ENCODE assay signal across 8 cellular contexts in genomic region chr19:58400916-58401824, GRCh38. TPM values are rescaled to one million over a fixed set of nuclear protein-coding genes. Genes with fewer than 3 reads are reported as not detected.
DNase-seq lines count a peak whose midpoint lies in the region; ATAC-seq and TF ChIP-seq lines count a peak whose summit lies in the region.

No MANE protein-coding gene starts in this region.

- peak overlapping the region; percentile 47 for H4K91ac ChIP-seq in trophoblast cell (ENCODE audit: low read depth, low read length)

- TF ChIP-seq CTCF in GM12874 (IDR thresholded peaks at IDR 0.05; ENCODE audit: insufficient read depth, low read depth, low read length): 0 out of 2 replicates have a peak, but pooled peaks have one; percentile 8
- peak in 3 of 12 donors; percentile 15 to 29 (median 24) for TF ChIP-seq CTCF in heart left ventricle (IDR thresholded peaks at IDR 0.05)
- no peak for TF ChIP-seq CTCF in type B pancreatic cell (conservative IDR thresholded peaks at IDR 0.05)

- peaks cover 12% of the 10 kb centered on the region for H3K4me1 ChIP-seq in adipocyte (ENCODE audit: control insufficient read depth, insufficient read depth, low read length)
- H3K4me1 ChIP-seq in heart left ventricle: peaks cover 3 to 27% (median 13%) of the 10 kb centered on the region in 12 donors
- H3K4me1 ChIP-seq in trophoblast cell (ENCODE audit: control insufficient read depth in 1 of 2, insufficient read depth in 2 of 2, low read length in 2 of 2): peaks cover 12 to 17% of the 10 kb centered on the region in 2 experiments

- peak overlapping the region; percentile 68 for H4K8ac ChIP-seq in trophoblast cell (ENCODE audit: low read depth, low read length)

- no peaks in the 10 kb centered on the region for H3K36me3 ChIP-seq in adipocyte (ENCODE audit: control insufficient read depth, insufficient read depth, low read length, severe bottlenecking)
- H3K36me3 ChIP-seq in heart left ventricle: no peaks in the 10 kb centered on the region
- peaks cover 0 to 3% of the 10 kb centered on the region in 2 experiments for H3K36me3 ChIP-seq in trophoblast cell (ENCODE audit: control insufficient read depth in 1 of 2, insufficient read depth in 2 of 2, low read length in 2 of 2)

- no peaks in the 10 kb centered on the region for H3K9me3 Mint-ChIP-seq in type B pancreatic cell

- H3K36me3 Mint-ChIP-seq in type B pancreatic cell: peaks cover 3% of the 10 kb centered on the region

- H3K9ac ChIP-seq in adipocyte (ENCODE audit: low read length) (peak overlapping the region; percentile 84), trophoblast cell (ENCODE audit: low read length) (peak overlapping the region; percentile 14)

- no peak overlapping the region for H3K23ac ChIP-seq in trophoblast cell (ENCODE audit: low read length)

- peak overlapping the region in 9 of 12 donors; percentile 7 to 74 (median 60) for H3K27ac ChIP-seq in heart left ventricle
- H3K27ac ChIP-seq in trophoblast cell (ENCODE audit: low read depth, low read length): peak overlapping the region; percentile 23

- H3K4me3 ChIP-seq in adipocyte (ENCODE audit: low read length): peak overlapping the region; percentile 86
- peak overlapping the region; percentile 48 to 83 (median 64) for H3K4me3 ChIP-seq in heart left ventricle
- peak overlapping the region; percentile 74 for H3K4me3 ChIP-seq in trophoblast cell (ENCODE audit: low read depth, low read length)

- H3K79me2 ChIP-seq in trophoblast cell (ENCODE audit: control insufficient read depth, insufficient read depth, low read length, poor library complexity): peaks cover under 1% of the 10 kb centered on the region

- WGBS in heart left ventricle, 4 donors: 1 to 2% (median 2%) methylated on average over 48 to 79 of the region's 79 CpGs
- no CpG with 5 or more reads among the region's 79 CpGs for WGBS in trophoblast cell (ENCODE audit: extremely low coverage, insufficient coverage, insufficient read length)

- peak in 1 of 2 donors; percentile 52 for TF ChIP-seq POLR2A in heart left ventricle (IDR thresholded peaks at IDR 0.05)

- H2AK5ac ChIP-seq in trophoblast cell (ENCODE audit: low read length): peak overlapping the region; percentile 25

- H3K4me1 Mint-ChIP-seq in type B pancreatic cell (ENCODE audit: unreplicated experiment): peaks cover 11% of the 10 kb centered on the region

- H3K9me3 ChIP-seq in adipocyte (ENCODE audit: control insufficient read depth, low read length) (no peaks in the 10 kb centered on the region), heart left ventricle (no peaks in the 10 kb centered on the region), trophoblast cell (ENCODE audit: insufficient read depth, low read depth, low read length) (no peaks in the 10 kb centered on the region)

- peak overlapping the region; percentile 19 for H3K18ac ChIP-seq in trophoblast cell (ENCODE audit: low read length)

- H2BK12ac ChIP-seq in trophoblast cell (ENCODE audit: low read length): peak overlapping the region; percentile 31

- H3K4ac ChIP-seq in trophoblast cell (ENCODE audit: low read depth, low read length): no peak overlapping the region

- peak overlapping the region; percentile 99 for H3K4me3 Mint-ChIP-seq in type B pancreatic cell

- peak overlapping the region; percentile 61 for H3K4me2 ChIP-seq in trophoblast cell (ENCODE audit: low read length)

- H3K27me3 Mint-ChIP-seq in type B pancreatic cell: peaks cover 15% of the 10 kb centered on the region

- H2BK120ac ChIP-seq in trophoblast cell (ENCODE audit: insufficient read depth, low read length, poor library complexity): peak overlapping the region; percentile 20

- ATAC-seq in HG02759 (IDR thresholded peaks at IDR 0.05; ENCODE audit: unreplicated experiment): peak; percentile 100
- peak; percentile 98 to 100 (median 100) for ATAC-seq in heart left ventricle

- peak overlapping the region; percentile 66 for H2AFZ ChIP-seq in trophoblast cell (ENCODE audit: insufficient read depth, low read length, poor library complexity)

- H3K79me1 ChIP-seq in trophoblast cell (ENCODE audit: low read length): peaks cover 8% of the 10 kb centered on the region

- intact Hi-C loops in heart left ventricle (cut with DNase I): loop anchor here in 1 of 10 donors (1.0 to 2.0 kb wide), 2 partner anchors 14 to 20 kb away; partner anchors contain the start of genes RPS5 and ZNF837

- H3K27ac Mint-ChIP-seq in type B pancreatic cell: peak overlapping the region; percentile 97

- peak overlapping the region; percentile 54 for H3K14ac ChIP-seq in trophoblast cell (ENCODE audit: low read length)

- peak overlapping the region; percentile 29 for H2BK5ac ChIP-seq in trophoblast cell (ENCODE audit: low read depth, low read length, poor library complexity)

- H3K27me3 ChIP-seq in adipocyte (replicated peaks; ENCODE audit: control insufficient read depth, insufficient read depth, low read length): no peaks in the 10 kb centered on the region
- peaks cover 5 to 15% (median 13%) of the 10 kb centered on the region in 9 donors for H3K27me3 ChIP-seq in heart left ventricle
- H3K27me3 ChIP-seq in trophoblast cell (ENCODE audit: insufficient read depth, low read length): peaks cover 11% of the 10 kb centered on the region

- DNase-seq in NCI-H1417 treated with DMSO at 0.1 percent for 48 hours (lab: John Stamatoyannopoulos, UW) (peak; percentile 94), SW 1271 (lab: John Stamatoyannopoulos, UW) (peak; percentile 87 to 95), adipocyte (ENCODE audit: low read depth) (peak; percentile 100), heart left ventricle (peak; percentile 99 to 100 (median 100)), trophoblast cell (peak; percentile 100), type B pancreatic cell (ENCODE audit: extremely low spot score, unreplicated experiment) (peak; percentile 99)

- peak overlapping the region; percentile 1 for H4K12ac ChIP-seq in trophoblast cell (ENCODE audit: low read depth, low read length)

RNA-seq across cellular contexts. Expression of gene RNF225, which starts 5.7 kb away (rescaled TPM):
- total RNA-seq in heart left ventricle: not detected
- not detected for polyA plus RNA-seq in heart left ventricle
- polyA plus RNA-seq in trophoblast cell (2013): 0.71 and 0.76 TPM in 2 replicates
- 1.0 and 4.0 TPM in 2 replicates for total RNA-seq in type B pancreatic cell (ENCODE audit: low replicate concordance)

RNA-seq across cellular contexts. Expression of gene ZNF584, which starts 7.3 kb away (rescaled TPM):
- total RNA-seq in heart left ventricle (10 to 100 TPM; 12.7 to 21.6 (median 16.9) TPM), type B pancreatic cell (ENCODE audit: low replicate concordance) (10.1 and 18.2 TPM in 2 replicates)
- 10 to 100 TPM in 1 of 2 donors, 1 to 10 TPM in 1; 6.1 to 31.4 TPM for polyA plus RNA-seq in heart left ventricle
- 2.4 and 2.7 TPM in 2 replicates for polyA plus RNA-seq in trophoblast cell (2013)

RNA-seq across cellular contexts. Expression of gene RPS5, which starts 14.1 kb away (rescaled TPM):
- total RNA-seq in heart left ventricle (100 to 1,000 TPM; 346 to 753 (median 485) TPM), type B pancreatic cell (ENCODE audit: low replicate concordance) (1,320 and 1,324 TPM in 2 replicates)
- polyA plus RNA-seq in heart left ventricle: 1,000 to 10,000 TPM in 1 of 2 donors, 100 to 1,000 TPM in 1; 417 to 1,718 TPM
- polyA plus RNA-seq in trophoblast cell (2013): 888 and 902 TPM in 2 replicates

RNA-seq across cellular contexts. Expression of gene ZNF837, which starts 20.3 kb away (rescaled TPM):
- total RNA-seq in heart left ventricle (under 1 TPM in 7 of 9 donors, not detected in 2; 0.17 to 0.75 (median 0.63) TPM), type B pancreatic cell (ENCODE audit: low replicate concordance) (2.8 and 3.8 TPM in 2 replicates)
- under 1 TPM; 0.24 to 0.57 TPM for polyA plus RNA-seq in heart left ventricle
- 2.0 and 2.1 TPM in 2 replicates for polyA plus RNA-seq in trophoblast cell (2013)

RNA-seq across cellular contexts. Expression of gene ZNF497, which starts 38.6 kb away (rescaled TPM):
- total RNA-seq in heart left ventricle (1 to 10 TPM in 1 of 9 donors, under 1 TPM in 8; 0.18 to 1.1 (median 0.46) TPM), type B pancreatic cell (ENCODE audit: low replicate concordance) (4.1 and 8.1 TPM in 2 replicates)
- polyA plus RNA-seq in heart left ventricle: under 1 TPM; 0.08 to 0.28 TPM
- 0.61 and 0.68 TPM in 2 replicates for polyA plus RNA-seq in trophoblast cell (2013)

Comparison
In these comparisons a context has a peak if more than half of its experiments do, and no peak if none do; other contexts are left out.
1. Peak in every context shown above with its lines: DNase-seq, ATAC-seq, H3K4me3 ChIP-seq and H3K27ac ChIP-seq.